In the genomic region with DNA sequence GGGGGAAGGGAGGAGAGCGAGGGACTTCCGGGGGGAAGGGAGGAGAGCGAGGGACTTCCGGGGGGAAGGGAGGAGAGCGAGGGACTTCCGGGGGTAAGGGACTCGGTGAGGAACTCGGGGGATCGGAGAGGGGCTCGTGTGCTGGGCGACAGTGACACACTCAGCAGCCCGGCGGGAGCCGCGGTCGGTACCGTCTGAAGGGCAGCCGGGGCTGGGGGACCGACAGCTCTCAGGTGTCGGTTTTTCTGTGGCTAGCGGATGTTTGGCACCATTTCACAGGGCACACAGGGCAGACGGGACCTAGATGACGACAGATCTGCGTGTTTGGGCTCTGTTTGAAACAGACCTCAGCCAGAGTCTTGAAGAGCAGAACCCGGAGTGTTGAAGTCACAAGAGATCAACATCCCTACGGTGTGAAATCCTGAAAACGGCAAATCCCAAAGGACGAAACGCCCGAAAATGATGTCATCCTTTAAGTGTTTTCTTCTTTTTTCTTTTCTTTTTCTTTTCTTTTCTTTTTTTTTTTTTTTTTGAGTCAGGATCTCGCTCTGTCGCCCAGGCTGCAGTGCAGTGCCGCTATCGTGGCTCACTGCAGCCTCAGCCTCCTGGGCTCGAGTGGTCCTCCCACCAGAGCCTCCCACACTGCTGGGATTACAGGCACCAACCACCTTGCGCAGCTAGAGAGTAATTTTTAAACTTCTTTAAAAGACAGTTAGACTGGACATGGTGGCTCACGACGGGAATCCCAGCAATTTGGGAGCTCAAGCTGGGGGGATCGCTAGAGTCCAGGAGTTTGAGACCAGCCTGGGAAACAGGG, we compare ENCODE assay signal across 1 cellular context.
A peak's percentile ranks its signal among the peaks of the same experiment; 100 is the strongest.
TF ChIP-seq lines count a peak whose summit lies in the region.

No MANE protein-coding gene starts in this region.

TF ChIP-seq in K562, 482 proteins besides CTCF, POLR2A, EP300 and RAD21 (continued from another document and continues in another):
- TF ChIP-seq, protein P1, sequence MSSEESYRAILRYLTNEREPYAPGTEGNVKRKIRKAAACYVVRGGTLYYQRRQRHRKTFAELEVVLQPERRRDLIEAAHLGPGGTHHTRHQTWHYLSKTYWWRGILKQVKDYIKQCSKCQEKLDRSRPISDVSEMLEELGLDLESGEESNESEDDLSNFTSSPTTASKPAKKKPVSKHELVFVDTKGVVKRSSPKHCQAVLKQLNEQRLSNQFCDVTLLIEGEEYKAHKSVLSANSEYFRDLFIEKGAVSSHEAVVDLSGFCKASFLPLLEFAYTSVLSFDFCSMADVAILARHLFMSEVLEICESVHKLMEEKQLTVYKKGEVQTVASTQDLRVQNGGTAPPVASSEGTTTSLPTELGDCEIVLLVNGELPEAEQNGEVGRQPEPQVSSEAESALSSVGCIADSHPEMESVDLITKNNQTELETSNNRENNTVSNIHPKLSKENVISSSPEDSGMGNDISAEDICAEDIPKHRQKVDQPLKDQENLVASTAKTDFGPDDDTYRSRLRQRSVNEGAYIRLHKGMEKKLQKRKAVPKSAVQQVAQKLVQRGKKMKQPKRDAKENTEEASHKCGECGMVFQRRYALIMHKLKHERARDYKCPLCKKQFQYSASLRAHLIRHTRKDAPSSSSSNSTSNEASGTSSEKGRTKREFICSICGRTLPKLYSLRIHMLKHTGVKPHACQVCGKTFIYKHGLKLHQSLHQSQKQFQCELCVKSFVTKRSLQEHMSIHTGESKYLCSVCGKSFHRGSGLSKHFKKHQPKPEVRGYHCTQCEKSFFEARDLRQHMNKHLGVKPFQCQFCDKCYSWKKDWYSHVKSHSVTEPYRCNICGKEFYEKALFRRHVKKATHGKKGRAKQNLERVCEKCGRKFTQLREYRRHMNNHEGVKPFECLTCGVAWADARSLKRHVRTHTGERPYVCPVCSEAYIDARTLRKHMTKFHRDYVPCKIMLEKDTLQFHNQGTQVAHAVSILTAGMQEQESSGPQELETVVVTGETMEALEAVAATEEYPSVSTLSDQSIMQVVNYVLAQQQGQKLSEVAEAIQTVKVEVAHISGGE (CRISPR knock-in tag; IDR thresholded peaks at IDR 0.05): peak; percentile 85 to 99 (median 96); a peak in 5 of 6 replicates
- TF ChIP-seq, protein P2, sequence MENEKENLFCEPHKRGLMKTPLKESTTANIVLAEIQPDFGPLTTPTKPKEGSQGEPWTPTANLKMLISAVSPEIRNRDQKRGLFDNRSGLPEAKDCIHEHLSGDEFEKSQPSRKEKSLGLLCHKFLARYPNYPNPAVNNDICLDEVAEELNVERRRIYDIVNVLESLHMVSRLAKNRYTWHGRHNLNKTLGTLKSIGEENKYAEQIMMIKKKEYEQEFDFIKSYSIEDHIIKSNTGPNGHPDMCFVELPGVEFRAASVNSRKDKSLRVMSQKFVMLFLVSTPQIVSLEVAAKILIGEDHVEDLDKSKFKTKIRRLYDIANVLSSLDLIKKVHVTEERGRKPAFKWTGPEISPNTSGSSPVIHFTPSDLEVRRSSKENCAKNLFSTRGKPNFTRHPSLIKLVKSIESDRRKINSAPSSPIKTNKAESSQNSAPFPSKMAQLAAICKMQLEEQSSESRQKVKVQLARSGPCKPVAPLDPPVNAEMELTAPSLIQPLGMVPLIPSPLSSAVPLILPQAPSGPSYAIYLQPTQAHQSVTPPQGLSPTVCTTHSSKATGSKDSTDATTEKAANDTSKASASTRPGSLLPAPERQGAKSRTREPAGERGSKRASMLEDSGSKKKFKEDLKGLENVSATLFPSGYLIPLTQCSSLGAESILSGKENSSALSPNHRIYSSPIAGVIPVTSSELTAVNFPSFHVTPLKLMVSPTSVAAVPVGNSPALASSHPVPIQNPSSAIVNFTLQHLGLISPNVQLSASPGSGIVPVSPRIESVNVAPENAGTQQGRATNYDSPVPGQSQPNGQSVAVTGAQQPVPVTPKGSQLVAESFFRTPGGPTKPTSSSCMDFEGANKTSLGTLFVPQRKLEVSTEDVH (IDR thresholded peaks at IDR 0.05; ENCODE audit: low read depth, partially characterized antibody): peak; percentile 77
- TF ChIP-seq PPARD (CRISPR knock-in tag; IDR thresholded peaks at IDR 0.05) (no peak), ETS2 (tag; IDR thresholded peaks at IDR 0.05; ENCODE audit: borderline replicate concordance, poor library complexity, severe bottlenecking) (no peak), SRSF7 (optimal IDR thresholded peaks at IDR 0.05; ENCODE audit: low read depth, low read length) (no peak), MBD2 (IDR thresholded peaks at IDR 0.05; ENCODE audit: borderline replicate concordance, low read depth) (peak; percentile 71), SUPT5H (IDR thresholded peaks at IDR 0.05) (peak; percentile 98), RCOR1 (IDR thresholded peaks at IDR 0.05; ENCODE audit: borderline replicate concordance in 1 of 2, low read depth in 2 of 2, low read length in 2 of 2) (no peak), JUND (IDR thresholded peaks at IDR 0.05; ENCODE audit: borderline replicate concordance, low read depth, low read length) (no peak), JUND (tag; IDR thresholded peaks at IDR 0.05; ENCODE audit: borderline replicate concordance, low read depth, low read length) (peak; percentile 39; the same call in 1 of the 3 replicates), RBBP5 (IDR thresholded peaks at IDR 0.05; ENCODE audit: borderline replicate concordance, insufficient read depth, low read length, poor library complexity, severe bottlenecking) (peak; percentile 71), KAT8 (IDR thresholded peaks at IDR 0.05; ENCODE audit: low read depth) (peak; percentile 58; the same call in 1 of the 2 replicates), HNRNPLL (IDR thresholded peaks at IDR 0.05; ENCODE audit: low read depth, low read length, poor library complexity, severe bottlenecking) (peak; percentile 13), XRCC5 (IDR thresholded peaks at IDR 0.05; ENCODE audit: low read depth, low read length) (peak; percentile 87; the same call in 1 of the 2 replicates), ATF1 (CRISPR knock-in tag; IDR thresholded peaks at IDR 0.05) (no peak), ATF1 (tag; IDR thresholded peaks at IDR 0.05) (peak; percentile 80), SAFB2 (IDR thresholded peaks at IDR 0.05; ENCODE audit: borderline replicate concordance, low read depth, low read length, severe bottlenecking) (no peak), CCAR2 (IDR thresholded peaks at IDR 0.05; ENCODE audit: low read depth, low read length) (no peak), CCNT2 (IDR thresholded peaks at IDR 0.05; ENCODE audit: borderline replicate concordance, extremely low read depth, insufficient read length, low read depth, low read length) (peak; percentile 31), SRSF9 (IDR thresholded peaks at IDR 0.05; ENCODE audit: borderline replicate concordance, low read depth, low read length) (no peak), TARDBP (IDR thresholded peaks at IDR 0.05) (no peak), ZEB2 (IDR thresholded peaks at IDR 0.05) (no peak), NRF1 (conservative IDR thresholded peaks at IDR 0.05 in 1 of 2, IDR thresholded peaks at IDR 0.05 in 1 of 2) (peak; percentile 29 to 38; a peak in 3 of 4 replicates), SP2 (IDR thresholded peaks at IDR 0.05; ENCODE audit: extremely low read depth, low read depth, low read length, poor library complexity, severe bottlenecking) (no peak), MXI1 (IDR thresholded peaks at IDR 0.05; ENCODE audit: low read depth, low read length) (no peak), FOXK2 (conservative IDR thresholded peaks at IDR 0.05 in 1 of 2, IDR thresholded peaks at IDR 0.05 in 1 of 2; ENCODE audit: low read depth in 2 of 2) (peak in 1 of 2 experiments; percentile 51; a peak in 1 of 4 replicates), NFATC3 (IDR thresholded peaks at IDR 0.05) (peak; percentile 69), NFXL1 (CRISPR knock-in tag; IDR thresholded peaks at IDR 0.05) (no peak), ZNF699 (CRISPR knock-in tag; IDR thresholded peaks at IDR 0.05; ENCODE audit: insufficient replicate concordance) (no peak), ASH1L (IDR thresholded peaks at IDR 0.05; ENCODE audit: borderline replicate concordance, low read depth, partially characterized antibody) (peak; percentile 37), ESRRA (IDR thresholded peaks at IDR 0.05; ENCODE audit: borderline replicate concordance, low read depth) (no peak; the same call in 1 of the 2 replicates), ZNF586 (CRISPR knock-in tag; conservative IDR thresholded peaks at IDR 0.05) (no peak)
- TF ChIP-seq, protein P3, sequence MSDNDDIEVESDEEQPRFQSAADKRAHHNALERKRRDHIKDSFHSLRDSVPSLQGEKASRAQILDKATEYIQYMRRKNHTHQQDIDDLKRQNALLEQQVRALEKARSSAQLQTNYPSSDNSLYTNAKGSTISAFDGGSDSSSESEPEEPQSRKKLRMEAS (CRISPR knock-in tag; IDR thresholded peaks at IDR 0.05): peak; percentile 8; the same call in 1 of the 2 replicates
- TF ChIP-seq, protein P4, sequence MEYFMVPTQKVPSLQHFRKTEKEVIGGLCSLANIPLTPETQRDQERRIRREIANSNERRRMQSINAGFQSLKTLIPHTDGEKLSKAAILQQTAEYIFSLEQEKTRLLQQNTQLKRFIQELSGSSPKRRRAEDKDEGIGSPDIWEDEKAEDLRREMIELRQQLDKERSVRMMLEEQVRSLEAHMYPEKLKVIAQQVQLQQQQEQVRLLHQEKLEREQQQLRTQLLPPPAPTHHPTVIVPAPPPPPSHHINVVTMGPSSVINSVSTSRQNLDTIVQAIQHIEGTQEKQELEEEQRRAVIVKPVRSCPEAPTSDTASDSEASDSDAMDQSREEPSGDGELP (CRISPR knock-in tag; IDR thresholded peaks at IDR 0.05; ENCODE audit: borderline replicate concordance): peak; percentile 37; the same call in 1 of the 2 replicates
- TF ChIP-seq, protein P5, sequence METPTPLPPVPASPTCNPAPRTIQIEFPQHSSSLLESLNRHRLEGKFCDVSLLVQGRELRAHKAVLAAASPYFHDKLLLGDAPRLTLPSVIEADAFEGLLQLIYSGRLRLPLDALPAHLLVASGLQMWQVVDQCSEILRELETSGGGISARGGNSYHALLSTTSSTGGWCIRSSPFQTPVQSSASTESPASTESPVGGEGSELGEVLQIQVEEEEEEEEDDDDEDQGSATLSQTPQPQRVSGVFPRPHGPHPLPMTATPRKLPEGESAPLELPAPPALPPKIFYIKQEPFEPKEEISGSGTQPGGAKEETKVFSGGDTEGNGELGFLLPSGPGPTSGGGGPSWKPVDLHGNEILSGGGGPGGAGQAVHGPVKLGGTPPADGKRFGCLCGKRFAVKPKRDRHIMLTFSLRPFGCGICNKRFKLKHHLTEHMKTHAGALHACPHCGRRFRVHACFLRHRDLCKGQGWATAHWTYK (CRISPR knock-in tag; IDR thresholded peaks at IDR 0.05): peak; percentile 82; the same call in 1 of the 2 replicates
- TF ChIP-seq, protein P6, sequence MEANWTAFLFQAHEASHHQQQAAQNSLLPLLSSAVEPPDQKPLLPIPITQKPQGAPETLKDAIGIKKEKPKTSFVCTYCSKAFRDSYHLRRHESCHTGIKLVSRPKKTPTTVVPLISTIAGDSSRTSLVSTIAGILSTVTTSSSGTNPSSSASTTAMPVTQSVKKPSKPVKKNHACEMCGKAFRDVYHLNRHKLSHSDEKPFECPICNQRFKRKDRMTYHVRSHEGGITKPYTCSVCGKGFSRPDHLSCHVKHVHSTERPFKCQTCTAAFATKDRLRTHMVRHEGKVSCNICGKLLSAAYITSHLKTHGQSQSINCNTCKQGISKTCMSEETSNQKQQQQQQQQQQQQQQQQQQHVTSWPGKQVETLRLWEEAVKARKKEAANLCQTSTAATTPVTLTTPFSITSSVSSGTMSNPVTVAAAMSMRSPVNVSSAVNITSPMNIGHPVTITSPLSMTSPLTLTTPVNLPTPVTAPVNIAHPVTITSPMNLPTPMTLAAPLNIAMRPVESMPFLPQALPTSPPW (CRISPR knock-in tag; IDR thresholded peaks at IDR 0.05): peak; percentile 98
- TF ChIP-seq, protein P7, sequence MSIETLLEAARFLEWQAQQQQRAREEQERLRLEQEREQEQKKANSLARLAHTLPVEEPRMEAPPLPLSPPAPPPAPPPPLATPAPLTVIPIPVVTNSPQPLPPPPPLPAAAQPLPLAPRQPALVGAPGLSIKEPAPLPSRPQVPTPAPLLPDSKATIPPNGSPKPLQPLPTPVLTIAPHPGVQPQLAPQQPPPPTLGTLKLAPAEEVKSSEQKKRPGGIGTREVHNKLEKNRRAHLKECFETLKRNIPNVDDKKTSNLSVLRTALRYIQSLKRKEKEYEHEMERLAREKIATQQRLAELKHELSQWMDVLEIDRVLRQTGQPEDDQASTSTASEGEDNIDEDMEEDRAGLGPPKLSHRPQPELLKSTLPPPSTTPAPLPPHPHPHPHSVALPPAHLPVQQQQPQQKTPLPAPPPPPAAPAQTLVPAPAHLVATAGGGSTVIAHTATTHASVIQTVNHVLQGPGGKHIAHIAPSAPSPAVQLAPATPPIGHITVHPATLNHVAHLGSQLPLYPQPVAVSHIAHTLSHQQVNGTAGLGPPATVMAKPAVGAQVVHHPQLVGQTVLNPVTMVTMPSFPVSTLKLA (conservative IDR thresholded peaks at IDR 0.05): peak in 1 of 2 experiments; percentile 43; a peak in 1 of 4 replicates
- TF ChIP-seq, protein P8, sequence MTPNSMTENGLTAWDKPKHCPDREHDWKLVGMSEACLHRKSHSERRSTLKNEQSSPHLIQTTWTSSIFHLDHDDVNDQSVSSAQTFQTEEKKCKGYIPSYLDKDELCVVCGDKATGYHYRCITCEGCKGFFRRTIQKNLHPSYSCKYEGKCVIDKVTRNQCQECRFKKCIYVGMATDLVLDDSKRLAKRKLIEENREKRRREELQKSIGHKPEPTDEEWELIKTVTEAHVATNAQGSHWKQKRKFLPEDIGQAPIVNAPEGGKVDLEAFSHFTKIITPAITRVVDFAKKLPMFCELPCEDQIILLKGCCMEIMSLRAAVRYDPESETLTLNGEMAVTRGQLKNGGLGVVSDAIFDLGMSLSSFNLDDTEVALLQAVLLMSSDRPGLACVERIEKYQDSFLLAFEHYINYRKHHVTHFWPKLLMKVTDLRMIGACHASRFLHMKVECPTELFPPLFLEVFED (CRISPR knock-in tag; conservative IDR thresholded peaks at IDR 0.05): peak; percentile 68; the same call in 1 of the 2 replicates
- TF ChIP-seq, protein P9, sequence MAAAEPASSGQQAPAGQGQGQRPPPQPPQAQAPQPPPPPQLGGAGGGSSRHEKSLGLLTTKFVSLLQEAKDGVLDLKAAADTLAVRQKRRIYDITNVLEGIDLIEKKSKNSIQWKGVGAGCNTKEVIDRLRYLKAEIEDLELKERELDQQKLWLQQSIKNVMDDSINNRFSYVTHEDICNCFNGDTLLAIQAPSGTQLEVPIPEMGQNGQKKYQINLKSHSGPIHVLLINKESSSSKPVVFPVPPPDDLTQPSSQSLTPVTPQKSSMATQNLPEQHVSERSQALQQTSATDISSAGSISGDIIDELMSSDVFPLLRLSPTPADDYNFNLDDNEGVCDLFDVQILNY (CRISPR knock-in tag; IDR thresholded peaks at IDR 0.05): no peak
